9 cellular contexts compared by ENCODE assay signal in the genomic region with DNA sequence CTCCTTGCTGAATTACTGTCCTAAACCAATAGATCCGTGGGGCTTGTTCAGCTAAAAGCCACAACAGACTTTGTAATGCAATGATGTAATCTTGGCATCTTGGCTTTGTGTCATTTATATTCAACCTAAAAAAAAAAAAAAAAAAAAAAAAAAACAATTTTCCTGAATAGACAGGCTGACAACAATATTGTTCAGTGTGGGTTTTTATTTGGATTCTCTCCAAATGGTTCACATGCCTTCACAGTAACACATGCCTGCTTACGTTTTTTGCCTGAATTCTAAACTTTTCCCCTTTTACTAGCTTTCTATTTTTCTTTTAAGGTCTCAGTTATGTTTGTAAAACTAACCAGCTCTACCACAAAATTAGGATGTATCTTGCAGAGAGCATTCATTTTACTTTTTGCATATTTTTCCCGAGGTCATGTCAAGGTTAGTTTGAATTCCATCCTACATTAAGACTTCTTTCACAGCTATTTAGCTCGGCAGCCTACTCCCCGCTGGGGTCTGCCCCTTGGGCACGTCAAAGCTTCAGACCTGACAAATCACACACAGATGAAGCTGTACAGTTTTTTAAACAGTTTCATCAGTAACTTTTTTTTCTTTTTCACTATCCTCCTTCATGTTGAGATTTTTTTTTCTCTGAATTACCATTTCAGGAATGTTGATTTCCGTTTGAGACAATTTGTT.
DNase-seq lines count a peak whose midpoint lies in the region; ATAC-seq, FAIRE-seq and TF ChIP-seq lines count a peak whose summit lies in the region.
"Had no signal": no experiment of that assay in that cellular context is flagged by ENCODE, and none has a peak within 500 bp of the region (broad histone marks: within the 10 kb centered on the region; RNA-seq: fewer than 3 reads in every experiment).

No MANE protein-coding gene starts in this region.

- ATAC-seq in left ventricle myocardium superior, result peak; percentile 21
- ATAC-seq: GM12878 had no signal

- H3K27me3 Mint-ChIP-seq in astrocyte (ENCODE audit: low read depth, unreplicated experiment), result no peaks in the 10 kb centered on the region
- no peaks in the 10 kb centered on the region for H3K27me3 Mint-ChIP-seq in activated CD4-positive, alpha-beta memory T cell treated with anti-CD3 and anti-CD28 coated beads, Interleukin-2, amount 10 ng/mL, durations not matched to agents 7 days and 5 days

- no peaks in the 10 kb centered on the region for H3K79me2 ChIP-seq in astrocyte (ENCODE audit: insufficient read depth, low read length)
- H3K79me2 ChIP-seq in Karpas-422 (ENCODE audit: low read length), result no peaks in the 10 kb centered on the region

- H4K20me1 ChIP-seq in astrocyte (ENCODE audit: insufficient read depth, low read length), result no peaks in the 10 kb centered on the region
- no peaks in the 10 kb centered on the region for H4K20me1 ChIP-seq in Karpas-422 (ENCODE audit: insufficient read depth, low read depth, low read length)

- H3K4me3 ChIP-seq in HAP-1 (no peak overlapping the region), astrocyte (ENCODE audit: insufficient read depth, low read depth, low read length) (peak overlapping the region; percentile 55), Karpas-422 (ENCODE audit: low read length) (no peak overlapping the region)
- H3K4me3 ChIP-seq: GM12878 had no signal

- H3K27me3 ChIP-seq in HAP-1 (ENCODE audit: low read depth), result no peaks in the 10 kb centered on the region
- no peaks in the 10 kb centered on the region for H3K27me3 ChIP-seq in astrocyte (ENCODE audit: insufficient read depth, low read length)
- H3K27me3 ChIP-seq in Karpas-422 (ENCODE audit: low read length), result no peaks in the 10 kb centered on the region

- TF ChIP-seq CTCF in astrocyte (IDR thresholded peaks at IDR 0.05; ENCODE audit: insufficient read depth, low read depth, low read length), result no peak

- no peaks in the 10 kb centered on the region for H3K9me3 Mint-ChIP-seq in astrocyte (ENCODE audit: unreplicated experiment)
- no peaks in the 10 kb centered on the region for H3K9me3 Mint-ChIP-seq in activated CD4-positive, alpha-beta memory T cell treated with anti-CD3 and anti-CD28 coated beads, Interleukin-2, amount 10 ng/mL, durations not matched to agents 7 days and 5 days

- H3K36me3 ChIP-seq in HAP-1 (replicated peaks) (no peaks in the 10 kb centered on the region), astrocyte (ENCODE audit: insufficient read depth, low read length) (no peaks in the 10 kb centered on the region), Karpas-422 (ENCODE audit: insufficient read depth, low read length) (no peaks in the 10 kb centered on the region)

- H3K27ac ChIP-seq in astrocyte (ENCODE audit: low read depth, low read length) (peak overlapping the region; percentile 76), Karpas-422 (ENCODE audit: low read length) (no peak overlapping the region)

- POLR2A ChIA-PET in activated CD4-positive, alpha-beta memory T cell treated with anti-CD3 and anti-CD28 coated beads, Interleukin-2, amount 10 ng/mL, durations not matched to agents 7 days and 5 days (lab: Charles Lee), result no interaction called here

- H3K36me3 Mint-ChIP-seq in astrocyte (ENCODE audit: low read depth, unreplicated experiment), result no peaks in the 10 kb centered on the region
- no peaks in the 10 kb centered on the region for H3K36me3 Mint-ChIP-seq in activated CD4-positive, alpha-beta memory T cell treated with anti-CD3 and anti-CD28 coated beads, Interleukin-2, amount 10 ng/mL, durations not matched to agents 7 days and 5 days (ENCODE audit: low read depth)

- CTCF ChIA-PET in activated CD4-positive, alpha-beta memory T cell treated with anti-CD3 and anti-CD28 coated beads, Interleukin-2, amount 10 ng/mL, durations not matched to agents 7 days and 5 days (lab: Charles Lee), result interaction anchor here (1.0 kb wide), 1 partner anchor 1065 kb away, joined by 3 read pairs; no protein-coding TSS in a partner anchor

- H3K9ac ChIP-seq in astrocyte (ENCODE audit: low read length) (peak overlapping the region; percentile 73), Karpas-422 (ENCODE audit: low read length) (no peak overlapping the region)

- intact Hi-C loops in left ventricle myocardium superior (cut with micrococcal nuclease), result no loop called here

- in situ Hi-C loops in HAP-1 (cut with MboI; ENCODE audit: low sequenced_read_pairs), result loop anchor here (25.0 kb wide), 1 partner anchor 1062 kb away; no protein-coding TSS in a partner anchor

- H3K4me1 ChIP-seq in HAP-1, result peaks cover 34% of the 10 kb centered on the region
- peaks cover 16% of the 10 kb centered on the region for H3K4me1 ChIP-seq in astrocyte (ENCODE audit: insufficient read depth, low read length)
- no peaks in the 10 kb centered on the region for H3K4me1 ChIP-seq in Karpas-422 (ENCODE audit: low read length)

- H2AFZ ChIP-seq in astrocyte (ENCODE audit: low read depth, low read length) (peak overlapping the region; percentile 44), Karpas-422 (ENCODE audit: low read length) (no peak overlapping the region)

- DNase-seq in HAP-1 (ENCODE audit: low spot score in 2 of 2) (peak; percentile 33 to 61), astrocyte (ENCODE audit: low read depth) (peak; percentile 93), left ventricle myocardium superior (no peak), smooth muscle cell of the brain vasculature (ENCODE audit: low read depth, low spot score) (peak; percentile 68), NOMO-1 (lab: John Stamatoyannopoulos, UW; ENCODE audit: unreplicated experiment in 2 of 2) (no peak), midbrain (lab: John Stamatoyannopoulos, UW) (no peak), Karpas-422 (no peak)
- no peak for DNase-seq in activated CD4-positive, alpha-beta memory T cell treated with anti-CD3 and anti-CD28 coated beads, Interleukin-2, amount 10 ng/mL, durations not matched to agents 7 days and 5 days

- peak overlapping the region; percentile 67 for H3K4me3 Mint-ChIP-seq in astrocyte (ENCODE audit: unreplicated experiment)
- H3K4me3 Mint-ChIP-seq in activated CD4-positive, alpha-beta memory T cell treated with anti-CD3 and anti-CD28 coated beads, Interleukin-2, amount 10 ng/mL, durations not matched to agents 7 days and 5 days, result no peak overlapping the region

- H3K9me2 ChIP-seq in Karpas-422 (replicated peaks; ENCODE audit: insufficient read depth, low read length), result no peaks in the 10 kb centered on the region

- peaks cover 10% of the 10 kb centered on the region for H3K4me1 Mint-ChIP-seq in astrocyte (ENCODE audit: low read depth, unreplicated experiment)
- no peaks in the 10 kb centered on the region for H3K4me1 Mint-ChIP-seq in activated CD4-positive, alpha-beta memory T cell treated with anti-CD3 and anti-CD28 coated beads, Interleukin-2, amount 10 ng/mL, durations not matched to agents 7 days and 5 days

- H3K4me2 ChIP-seq in astrocyte (ENCODE audit: low read length) (peak overlapping the region; percentile 85), Karpas-422 (ENCODE audit: low read depth, low read length, poor library complexity, severe bottlenecking) (no peak overlapping the region)

- peak; percentile 67 for FAIRE-seq in astrocyte (lab: Jason Lieb, UNC)
- FAIRE-seq: GM12878 had no signal

- peak overlapping the region; percentile 86 for H3K27ac Mint-ChIP-seq in astrocyte (ENCODE audit: unreplicated experiment)
- H3K27ac Mint-ChIP-seq in activated CD4-positive, alpha-beta memory T cell treated with anti-CD3 and anti-CD28 coated beads, Interleukin-2, amount 10 ng/mL, durations not matched to agents 7 days and 5 days, result no peak overlapping the region

- H3K9me3 ChIP-seq in HAP-1, result no peaks in the 10 kb centered on the region
- H3K9me3 ChIP-seq in astrocyte (ENCODE audit: insufficient read depth, low read depth, low read length), result no peaks in the 10 kb centered on the region
- H3K9me3 ChIP-seq in Karpas-422 (ENCODE audit: low read length), result no peaks in the 10 kb centered on the region

Comparison
In these comparisons a context has a peak if more than half of its experiments do, and no peak if none do; other contexts are left out.
1. DNase-seq: peak in HAP-1 (2 of 2), astrocyte (single experiment) and smooth muscle cell of the brain vasculature (single experiment); none in left ventricle myocardium superior (single experiment), NOMO-1 (0 of 2), activated CD4-positive, alpha-beta memory T cell treated with anti-CD3 and anti-CD28 coated beads, Interleukin-2, amount 10 ng/mL, durations not matched to agents 7 days and 5 days (single experiment), midbrain (single experiment) and Karpas-422 (single experiment).